Comparison of ENCODE assay signal across 19 cellular contexts in genomic region chr14:34997762-34998161, GRCh38. TPM values are rescaled to one million over a fixed set of nuclear protein-coding genes. Genes with fewer than 3 reads are reported as not detected.
DNase-seq lines count a peak whose midpoint lies in the region; ATAC-seq, FAIRE-seq and TF ChIP-seq lines count a peak whose summit lies in the region.
"Had no signal": no experiment of that assay in that cellular context is flagged by ENCODE, and none has a peak within 500 bp of the region (broad histone marks: within the 10 kb centered on the region; RNA-seq: fewer than 3 reads in every experiment).

No MANE protein-coding gene starts in this region.

- H3K36me3 Mint-ChIP-seq in CD8-positive, alpha-beta memory T cell, result peaks cover 0 to 46% (median 5%) of the 10 kb centered on the region in 3 donors

- no peak for ATAC-seq in pancreas
- no peak for ATAC-seq in HG02885 (IDR thresholded peaks at IDR 0.05; ENCODE audit: poor library complexity, unreplicated experiment)
- ATAC-seq: activated CD8-positive, alpha-beta memory T cell treated with anti-CD3 and anti-CD28 coated beads, Interleukin-2, amount 10 ng/mL, durations not matched to agents 7 days and 5 days had no signal

- in situ Hi-C loops in KBM-7 (cut with MboI; ENCODE audit: low pct_unique_long_range_greater_than_20kb, low sequenced_read_pairs), result no loop called here

- no peaks in the 10 kb centered on the region for H3K27me3 ChIP-seq in pancreas
- no peaks in the 10 kb centered on the region for H3K27me3 ChIP-seq in CD8-positive, alpha-beta memory T cell (ENCODE audit: insufficient read depth, low read length, poor library complexity, severe bottlenecking)
- H3K27me3 ChIP-seq: brain microvascular endothelial cell, Peyer's patch had no signal

- no peaks in the 10 kb centered on the region for H3K27me3 Mint-ChIP-seq in CD8-positive, alpha-beta memory T cell
- H3K27me3 Mint-ChIP-seq: activated B cell treated with CpG ODN at 0.5 μM for 24 hours; activated CD8-positive, alpha-beta memory T cell treated with anti-CD3 and anti-CD28 coated beads, Interleukin-2, amount 10 ng/mL, durations not matched to agents 7 days and 5 days; stimulated activated naive CD8-positive, alpha-beta T cell treated with anti-CD3 and anti-CD28 coated beads, Interleukin-15, Interleukin-2, amounts not matched to agents 100 ng/mL and 50 ng/mL, for 24 hours had no signal

- intact Hi-C loops in pancreas (cut with DNase I), result no loop called here

- H3K4me1 Mint-ChIP-seq in CD8-positive, alpha-beta memory T cell, result peaks cover 19 to 36% (median 26%) of the 10 kb centered on the region in 3 donors

- H3K4me3 ChIP-seq in pancreas, result no peak overlapping the region
- no peak overlapping the region for H3K4me3 ChIP-seq in CD8-positive, alpha-beta memory T cell (ENCODE audit: low read length)
- H3K4me3 ChIP-seq: Peyer's patch had no signal

- peaks cover 0 to 22% (median 6%) of the 10 kb centered on the region in 3 donors for H3K36me3 ChIP-seq in pancreas
- no peaks in the 10 kb centered on the region for H3K36me3 ChIP-seq in CD8-positive, alpha-beta memory T cell (ENCODE audit: insufficient read depth, low read length)
- H3K36me3 ChIP-seq: brain microvascular endothelial cell had no signal

- 40 to 52% methylated on average over 3 of the region's 3 CpGs for WGBS in pancreas, 2 donors

- DNase-seq in EH (ENCODE audit: low read depth) (peak; percentile 3), NCI-H2081 treated with DMSO at 0.1 percent for 48 hours (lab: John Stamatoyannopoulos, UW) (peak; percentile 45), cerebellum (ENCODE audit: low spot score) (peak; percentile 23), myocyte (ENCODE audit: low read depth) (peak; percentile 49), pancreas (no peak), KBM-7 (no peak)
- no peak for DNase-seq in CD8-positive, alpha-beta memory T cell
- DNase-seq: activated B cell treated with CpG ODN at 0.5 μM for 24 hours; activated CD8-positive, alpha-beta memory T cell treated with anti-CD3 and anti-CD28 coated beads, Interleukin-2, amount 10 ng/mL, durations not matched to agents 7 days and 5 days; activated naive CD4-positive, alpha-beta T cell; brain microvascular endothelial cell; DMS79 treated with DMSO at 0.1 percent for 48 hours; GOT3; NCI-H345; Peyer's patch; SW 1271 had no signal

- no peaks in the 10 kb centered on the region for H3K9me3 Mint-ChIP-seq in CD8-positive, alpha-beta memory T cell
- H3K9me3 Mint-ChIP-seq: activated B cell treated with CpG ODN at 0.5 μM for 24 hours; stimulated activated naive CD8-positive, alpha-beta T cell treated with anti-CD3 and anti-CD28 coated beads, Interleukin-15, Interleukin-2, amounts not matched to agents 100 ng/mL and 50 ng/mL, for 24 hours had no signal

- peaks cover 0 to 3% (median 0%) of the 10 kb centered on the region in 3 donors for H3K4me1 ChIP-seq in pancreas
- no peaks in the 10 kb centered on the region for H3K4me1 ChIP-seq in CD8-positive, alpha-beta memory T cell (ENCODE audit: insufficient read depth, low read length)
- H3K4me1 ChIP-seq: Peyer's patch had no signal

- CTCF ChIA-PET in CD8-positive, alpha-beta memory T cell (lab: Charles Lee), result no interaction called here

- H3K9me3 ChIP-seq in pancreas, result no peaks in the 10 kb centered on the region
- no peaks in the 10 kb centered on the region for H3K9me3 ChIP-seq in CD8-positive, alpha-beta memory T cell (ENCODE audit: low read length)
- H3K9me3 ChIP-seq: Peyer's patch had no signal

- POLR2A ChIA-PET in CD8-positive, alpha-beta memory T cell (lab: Charles Lee), result no interaction called here

- H3K4me3 Mint-ChIP-seq in CD8-positive, alpha-beta memory T cell, result no peak overlapping the region
- H3K4me3 Mint-ChIP-seq: activated B cell treated with CpG ODN at 0.5 μM for 24 hours; activated CD8-positive, alpha-beta memory T cell treated with anti-CD3 and anti-CD28 coated beads, Interleukin-2, amount 10 ng/mL, durations not matched to agents 7 days and 5 days; stimulated activated naive CD8-positive, alpha-beta T cell treated with anti-CD3 and anti-CD28 coated beads, Interleukin-15, Interleukin-2, amounts not matched to agents 100 ng/mL and 50 ng/mL, for 24 hours had no signal

- FAIRE-seq in pancreas (lab: Jason Lieb, UNC), result no peak
- FAIRE-seq: frontal cortex had no signal

- no peak overlapping the region for H3K27ac ChIP-seq in pancreas
- H3K27ac ChIP-seq in CD8-positive, alpha-beta memory T cell (ENCODE audit: low read depth, low read length), result no peak overlapping the region
- H3K27ac ChIP-seq: brain microvascular endothelial cell, Peyer's patch had no signal

- no peak for TF ChIP-seq CTCF in pancreas (IDR thresholded peaks at IDR 0.05)

- H3K27ac Mint-ChIP-seq in CD8-positive, alpha-beta memory T cell, result peak overlapping the region in 2 of 8 donors; percentile 9 to 52
- H3K27ac Mint-ChIP-seq: activated B cell treated with CpG ODN at 0.5 μM for 24 hours; stimulated activated naive CD8-positive, alpha-beta T cell treated with anti-CD3 and anti-CD28 coated beads, Interleukin-15, Interleukin-2, amounts not matched to agents 100 ng/mL and 50 ng/mL, for 24 hours had no signal

RNA-seq across cellular contexts. Expression of gene SRP54, which starts 15.0 kb away (rescaled TPM):
- total RNA-seq in cerebellum, result 60.4 TPM
- 69.8 and 85.1 TPM in 2 replicates for total RNA-seq in myocyte
- 33.6 TPM for polyA plus RNA-seq in myocyte (2012)
- 10 to 100 TPM; 23.1 to 42.2 (median 33.9) TPM for total RNA-seq in pancreas
- 10 to 100 TPM; 20.9 to 37.1 TPM for polyA plus RNA-seq in pancreas
- total RNA-seq in CD8-positive, alpha-beta memory T cell, result 10 to 100 TPM; 76.2 to 76.5 TPM
- 34.5 TPM for polyA plus RNA-seq in CD8-positive, alpha-beta memory T cell

RNA-seq across cellular contexts. Expression of gene FAM177A1, which starts 48.3 kb away (rescaled TPM):
- 37.6 TPM for total RNA-seq in cerebellum
- total RNA-seq in myocyte, result 63.8 and 78.6 TPM in 2 replicates
- 79.5 TPM for polyA plus RNA-seq in myocyte (2012)
- 10 to 100 TPM; 21.3 to 32.9 (median 31.9) TPM for total RNA-seq in pancreas
- 10 to 100 TPM; 31.7 to 32.3 TPM for polyA plus RNA-seq in pancreas
- 10 to 100 TPM; 43.1 to 47.4 TPM for total RNA-seq in CD8-positive, alpha-beta memory T cell
- polyA plus RNA-seq in CD8-positive, alpha-beta memory T cell, result 54.6 TPM

Comparison
In these comparisons a context has a peak if more than half of its experiments do, and no peak if none do; other contexts are left out.
1. DNase-seq: peak in EH (single experiment), NCI-H2081 treated with DMSO at 0.1 percent for 48 hours (single experiment), cerebellum (single experiment) and myocyte (single experiment); none in pancreas (0 of 6), CD8-positive, alpha-beta memory T cell (0 of 5) and KBM-7 (single experiment).